In genomic region chr6:159039885-159040258, GRCh38 we compare ENCODE assay signal across 12 cellular contexts. TPM values are rescaled to one million over a fixed set of nuclear protein-coding genes. Genes with fewer than 3 reads are reported as not detected.
DNase-seq lines count a peak whose midpoint lies in the region; ATAC-seq, FAIRE-seq and TF ChIP-seq lines count a peak whose summit lies in the region.
"Had no signal": no experiment of that assay in that cellular context is flagged by ENCODE, and none has a peak within 500 bp of the region (broad histone marks: within the 10 kb centered on the region; RNA-seq: fewer than 3 reads in every experiment).

No MANE protein-coding gene starts in this region.

- H4K20me1 ChIP-seq in BLaER1, result no peaks in the 10 kb centered on the region

- H3K4me1 ChIP-seq in BLaER1 (peaks cover 91% of the 10 kb centered on the region), mononuclear cell (ENCODE audit: insufficient read depth, low read length) (peaks cover 72% of the 10 kb centered on the region)

- no peak for DNase-seq in GM12892 (ENCODE audit: insufficient read length)
- no peak for DNase-seq in activated T-helper 1 cell treated with anti-CD3 and anti-CD28 coated beads, Interleukin-12 subunit alpha, Interleukin-12 subunit beta, Interleukin-2, Interleukin-4 antibody, amounts not matched to agents 30 ng/mL and 10 ng/mL and 1 ng/mL, durations not matched to agents 14 hours and 24 hours and 36 hours (ENCODE audit: low spot score)
- DNase-seq in cerebellum (ENCODE audit: low spot score), result no peak
- DNase-seq in NCI-H524 (lab: John Stamatoyannopoulos, UW), result no peak
- DNase-seq: activated CD8-positive, alpha-beta memory T cell treated with anti-CD3 and anti-CD28 coated beads for 24 hours; aorta; right cardiac atrium had no signal

- ATAC-seq in HG03571 (IDR thresholded peaks at IDR 0.05; ENCODE audit: unreplicated experiment) (no peak), esophagus mucosa (no peak)

- TF ChIP-seq POLR2A in GM12892 (IDR thresholded peaks at IDR 0.05; ENCODE audit: low read depth, low read length), result no peak

- H3K27me3 ChIP-seq in BLaER1 (no peaks in the 10 kb centered on the region), mononuclear cell (ENCODE audit: insufficient read depth, low read length) (no peaks in the 10 kb centered on the region)

- intact Hi-C loops in activated T-helper 1 cell treated with anti-CD3 and anti-CD28 coated beads, Interleukin-12 subunit alpha, Interleukin-12 subunit beta, Interleukin-2, Interleukin-4 antibody, amounts not matched to agents 30 ng/mL and 10 ng/mL and 1 ng/mL, durations not matched to agents 14 hours and 24 hours and 36 hours (cut with micrococcal nuclease), result loop anchor here (1.0 to 10.0 kb wide), 7 partner anchors 21 to 1275 kb away; partner anchors contain the start of gene WTAP

- H3K27ac Mint-ChIP-seq in activated T-helper 1 cell treated with anti-CD3 and anti-CD28 coated beads, Interleukin-12 subunit alpha, Interleukin-12 subunit beta, Interleukin-2, Interleukin-4 antibody, amounts not matched to agents 30 ng/mL and 10 ng/mL and 1 ng/mL, durations not matched to agents 14 hours and 24 hours and 36 hours, result peak overlapping the region; percentile 76

- H3K4me1 Mint-ChIP-seq in activated T-helper 1 cell treated with anti-CD3 and anti-CD28 coated beads, Interleukin-12 subunit alpha, Interleukin-12 subunit beta, Interleukin-2, Interleukin-4 antibody, amounts not matched to agents 30 ng/mL and 10 ng/mL and 1 ng/mL, durations not matched to agents 14 hours and 24 hours and 36 hours (ENCODE audit: low read depth), result peaks cover 53% of the 10 kb centered on the region

- H3K36me3 Mint-ChIP-seq in activated T-helper 1 cell treated with anti-CD3 and anti-CD28 coated beads, Interleukin-12 subunit alpha, Interleukin-12 subunit beta, Interleukin-2, Interleukin-4 antibody, amounts not matched to agents 30 ng/mL and 10 ng/mL and 1 ng/mL, durations not matched to agents 14 hours and 24 hours and 36 hours (ENCODE audit: low read depth), result peaks cover 83% of the 10 kb centered on the region

- H3K27ac ChIP-seq in BLaER1, result peak overlapping the region; percentile 86
- H3K27ac ChIP-seq: C4-2B had no signal

- no peaks in the 10 kb centered on the region for H3K27me3 Mint-ChIP-seq in activated T-helper 1 cell treated with anti-CD3 and anti-CD28 coated beads, Interleukin-12 subunit alpha, Interleukin-12 subunit beta, Interleukin-2, Interleukin-4 antibody, amounts not matched to agents 30 ng/mL and 10 ng/mL and 1 ng/mL, durations not matched to agents 14 hours and 24 hours and 36 hours (ENCODE audit: insufficient read depth)

- H3K36me3 ChIP-seq in BLaER1, result peaks cover 33% of the 10 kb centered on the region

- peak; percentile 33 for FAIRE-seq in GM12892 (lab: Jason Lieb, UNC)

- H3K9me3 ChIP-seq in BLaER1, result no peaks in the 10 kb centered on the region
- no peaks in the 10 kb centered on the region for H3K9me3 ChIP-seq in mononuclear cell (ENCODE audit: low read depth, low read length)

- H3K4me3 ChIP-seq in BLaER1 (no peak overlapping the region), mononuclear cell (ENCODE audit: low read length) (peak overlapping the region; percentile 93)

- no peaks in the 10 kb centered on the region for H3K9me3 Mint-ChIP-seq in activated T-helper 1 cell treated with anti-CD3 and anti-CD28 coated beads, Interleukin-12 subunit alpha, Interleukin-12 subunit beta, Interleukin-2, Interleukin-4 antibody, amounts not matched to agents 30 ng/mL and 10 ng/mL and 1 ng/mL, durations not matched to agents 14 hours and 24 hours and 36 hours

- peak overlapping the region; percentile 91 for H3K4me3 Mint-ChIP-seq in activated T-helper 1 cell treated with anti-CD3 and anti-CD28 coated beads, Interleukin-12 subunit alpha, Interleukin-12 subunit beta, Interleukin-2, Interleukin-4 antibody, amounts not matched to agents 30 ng/mL and 10 ng/mL and 1 ng/mL, durations not matched to agents 14 hours and 24 hours and 36 hours

- H3K4me2 ChIP-seq in BLaER1, result peak overlapping the region; percentile 79

- no peak overlapping the region for H3K9ac ChIP-seq in BLaER1

RNA-seq across cellular contexts. Expression of gene TAGAP, which starts 4.9 kb away (rescaled TPM):
- 7.1 TPM for polyA plus RNA-seq in GM12892 (2012; ENCODE audit: missing spikeins)
- 245 and 250 TPM in 2 replicates for total RNA-seq in activated T-helper 1 cell treated with anti-CD3 and anti-CD28 coated beads, Interleukin-12 subunit alpha, Interleukin-12 subunit beta, Interleukin-2, Interleukin-4 antibody, amounts not matched to agents 30 ng/mL and 10 ng/mL and 1 ng/mL, durations not matched to agents 14 hours and 24 hours and 36 hours
- total RNA-seq in mononuclear cell (320 TPM), cerebellum (2.4 TPM), esophagus mucosa (0.92 TPM)

RNA-seq across cellular contexts. Expression of gene RSPH3, which starts 39.9 kb away (rescaled TPM):
- 1.9 TPM for polyA plus RNA-seq in GM12892 (2012; ENCODE audit: missing spikeins)
- 3.8 and 4.2 TPM in 2 replicates for total RNA-seq in activated T-helper 1 cell treated with anti-CD3 and anti-CD28 coated beads, Interleukin-12 subunit alpha, Interleukin-12 subunit beta, Interleukin-2, Interleukin-4 antibody, amounts not matched to agents 30 ng/mL and 10 ng/mL and 1 ng/mL, durations not matched to agents 14 hours and 24 hours and 36 hours
- total RNA-seq in mononuclear cell (1.3 TPM), cerebellum (11.3 TPM), esophagus mucosa (13.4 TPM)

Comparison
In these comparisons a context has a peak if more than half of its experiments do, and no peak if none do; other contexts are left out.
1. RNA of gene TAGAP, which starts 4.9 kb away (total RNA-seq): 320 TPM in mononuclear cell (single experiment) and 245 to 250 TPM in activated T-helper 1 cell treated with anti-CD3 and anti-CD28 coated beads, Interleukin-12 subunit alpha, Interleukin-12 subunit beta, Interleukin-2, Interleukin-4 antibody, amounts not matched to agents 30 ng/mL and 10 ng/mL and 1 ng/mL, durations not matched to agents 14 hours and 24 hours and 36 hours; 2.4 TPM in cerebellum (single experiment) and 0.92 TPM in esophagus mucosa (single experiment); every median in the first group is over 10 times any median in the second.